ENCODE assay signal across 1 cellular context in genomic region chr5:12615141-12615820, GRCh38.
A peak's percentile ranks its signal among the peaks of the same experiment; 100 is the strongest.
TF ChIP-seq lines count a peak whose summit lies in the region.

No MANE protein-coding gene starts in this region.

TF ChIP-seq in K562, 482 proteins besides CTCF, POLR2A, EP300 and RAD21 (continued from another document and continues in another):
- TF ChIP-seq MBD1 (CRISPR knock-in tag; IDR thresholded peaks at IDR 0.05): no peak
- TF ChIP-seq STAT6 (CRISPR knock-in tag; IDR thresholded peaks at IDR 0.05): no peak
- peak in 1 of 2 experiments; percentile 77; a peak in 1 of 4 replicates for TF ChIP-seq RCOR1 (IDR thresholded peaks at IDR 0.05; ENCODE audit: borderline replicate concordance in 1 of 2, low read depth in 2 of 2, low read length in 2 of 2)
- TF ChIP-seq SMARCE1 (IDR thresholded peaks at IDR 0.05): peak; percentile 93
- TF ChIP-seq KDM5B (IDR thresholded peaks at IDR 0.05; ENCODE audit: insufficient replicate concordance, low read depth, low read length): no peak
- TF ChIP-seq ZNF224 (CRISPR knock-in tag; IDR thresholded peaks at IDR 0.05): no peak
- TF ChIP-seq, protein P1, sequence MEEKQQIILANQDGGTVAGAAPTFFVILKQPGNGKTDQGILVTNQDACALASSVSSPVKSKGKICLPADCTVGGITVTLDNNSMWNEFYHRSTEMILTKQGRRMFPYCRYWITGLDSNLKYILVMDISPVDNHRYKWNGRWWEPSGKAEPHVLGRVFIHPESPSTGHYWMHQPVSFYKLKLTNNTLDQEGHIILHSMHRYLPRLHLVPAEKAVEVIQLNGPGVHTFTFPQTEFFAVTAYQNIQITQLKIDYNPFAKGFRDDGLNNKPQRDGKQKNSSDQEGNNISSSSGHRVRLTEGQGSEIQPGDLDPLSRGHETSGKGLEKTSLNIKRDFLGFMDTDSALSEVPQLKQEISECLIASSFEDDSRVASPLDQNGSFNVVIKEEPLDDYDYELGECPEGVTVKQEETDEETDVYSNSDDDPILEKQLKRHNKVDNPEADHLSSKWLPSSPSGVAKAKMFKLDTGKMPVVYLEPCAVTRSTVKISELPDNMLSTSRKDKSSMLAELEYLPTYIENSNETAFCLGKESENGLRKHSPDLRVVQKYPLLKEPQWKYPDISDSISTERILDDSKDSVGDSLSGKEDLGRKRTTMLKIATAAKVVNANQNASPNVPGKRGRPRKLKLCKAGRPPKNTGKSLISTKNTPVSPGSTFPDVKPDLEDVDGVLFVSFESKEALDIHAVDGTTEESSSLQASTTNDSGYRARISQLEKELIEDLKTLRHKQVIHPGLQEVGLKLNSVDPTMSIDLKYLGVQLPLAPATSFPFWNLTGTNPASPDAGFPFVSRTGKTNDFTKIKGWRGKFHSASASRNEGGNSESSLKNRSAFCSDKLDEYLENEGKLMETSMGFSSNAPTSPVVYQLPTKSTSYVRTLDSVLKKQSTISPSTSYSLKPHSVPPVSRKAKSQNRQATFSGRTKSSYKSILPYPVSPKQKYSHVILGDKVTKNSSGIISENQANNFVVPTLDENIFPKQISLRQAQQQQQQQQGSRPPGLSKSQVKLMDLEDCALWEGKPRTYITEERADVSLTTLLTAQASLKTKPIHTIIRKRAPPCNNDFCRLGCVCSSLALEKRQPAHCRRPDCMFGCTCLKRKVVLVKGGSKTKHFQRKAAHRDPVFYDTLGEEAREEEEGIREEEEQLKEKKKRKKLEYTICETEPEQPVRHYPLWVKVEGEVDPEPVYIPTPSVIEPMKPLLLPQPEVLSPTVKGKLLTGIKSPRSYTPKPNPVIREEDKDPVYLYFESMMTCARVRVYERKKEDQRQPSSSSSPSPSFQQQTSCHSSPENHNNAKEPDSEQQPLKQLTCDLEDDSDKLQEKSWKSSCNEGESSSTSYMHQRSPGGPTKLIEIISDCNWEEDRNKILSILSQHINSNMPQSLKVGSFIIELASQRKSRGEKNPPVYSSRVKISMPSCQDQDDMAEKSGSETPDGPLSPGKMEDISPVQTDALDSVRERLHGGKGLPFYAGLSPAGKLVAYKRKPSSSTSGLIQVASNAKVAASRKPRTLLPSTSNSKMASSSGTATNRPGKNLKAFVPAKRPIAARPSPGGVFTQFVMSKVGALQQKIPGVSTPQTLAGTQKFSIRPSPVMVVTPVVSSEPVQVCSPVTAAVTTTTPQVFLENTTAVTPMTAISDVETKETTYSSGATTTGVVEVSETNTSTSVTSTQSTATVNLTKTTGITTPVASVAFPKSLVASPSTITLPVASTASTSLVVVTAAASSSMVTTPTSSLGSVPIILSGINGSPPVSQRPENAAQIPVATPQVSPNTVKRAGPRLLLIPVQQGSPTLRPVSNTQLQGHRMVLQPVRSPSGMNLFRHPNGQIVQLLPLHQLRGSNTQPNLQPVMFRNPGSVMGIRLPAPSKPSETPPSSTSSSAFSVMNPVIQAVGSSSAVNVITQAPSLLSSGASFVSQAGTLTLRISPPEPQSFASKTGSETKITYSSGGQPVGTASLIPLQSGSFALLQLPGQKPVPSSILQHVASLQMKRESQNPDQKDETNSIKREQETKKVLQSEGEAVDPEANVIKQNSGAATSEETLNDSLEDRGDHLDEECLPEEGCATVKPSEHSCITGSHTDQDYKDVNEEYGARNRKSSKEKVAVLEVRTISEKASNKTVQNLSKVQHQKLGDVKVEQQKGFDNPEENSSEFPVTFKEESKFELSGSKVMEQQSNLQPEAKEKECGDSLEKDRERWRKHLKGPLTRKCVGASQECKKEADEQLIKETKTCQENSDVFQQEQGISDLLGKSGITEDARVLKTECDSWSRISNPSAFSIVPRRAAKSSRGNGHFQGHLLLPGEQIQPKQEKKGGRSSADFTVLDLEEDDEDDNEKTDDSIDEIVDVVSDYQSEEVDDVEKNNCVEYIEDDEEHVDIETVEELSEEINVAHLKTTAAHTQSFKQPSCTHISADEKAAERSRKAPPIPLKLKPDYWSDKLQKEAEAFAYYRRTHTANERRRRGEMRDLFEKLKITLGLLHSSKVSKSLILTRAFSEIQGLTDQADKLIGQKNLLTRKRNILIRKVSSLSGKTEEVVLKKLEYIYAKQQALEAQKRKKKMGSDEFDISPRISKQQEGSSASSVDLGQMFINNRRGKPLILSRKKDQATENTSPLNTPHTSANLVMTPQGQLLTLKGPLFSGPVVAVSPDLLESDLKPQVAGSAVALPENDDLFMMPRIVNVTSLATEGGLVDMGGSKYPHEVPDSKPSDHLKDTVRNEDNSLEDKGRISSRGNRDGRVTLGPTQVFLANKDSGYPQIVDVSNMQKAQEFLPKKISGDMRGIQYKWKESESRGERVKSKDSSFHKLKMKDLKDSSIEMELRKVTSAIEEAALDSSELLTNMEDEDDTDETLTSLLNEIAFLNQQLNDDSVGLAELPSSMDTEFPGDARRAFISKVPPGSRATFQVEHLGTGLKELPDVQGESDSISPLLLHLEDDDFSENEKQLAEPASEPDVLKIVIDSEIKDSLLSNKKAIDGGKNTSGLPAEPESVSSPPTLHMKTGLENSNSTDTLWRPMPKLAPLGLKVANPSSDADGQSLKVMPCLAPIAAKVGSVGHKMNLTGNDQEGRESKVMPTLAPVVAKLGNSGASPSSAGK (IDR thresholded peaks at IDR 0.05): no peak
- peak; percentile 23; the same call in 1 of the 2 replicates for TF ChIP-seq CREB1 (IDR thresholded peaks at IDR 0.05)
- no peak for TF ChIP-seq CREB1 (CRISPR knock-in tag; IDR thresholded peaks at IDR 0.05)
- 0 out of 2 replicates have a peak, but pooled peaks have one; percentile 14 for TF ChIP-seq NFE2 (IDR thresholded peaks at IDR 0.05; ENCODE audit: low read depth)
- no peak for TF ChIP-seq PCBP1 (IDR thresholded peaks at IDR 0.05; ENCODE audit: low read depth, low read length, poor library complexity, severe bottlenecking)
- no peak for TF ChIP-seq KLF1 (tag; IDR thresholded peaks at IDR 0.05)
- no peak for TF ChIP-seq ZNF253 (CRISPR knock-in tag; conservative IDR thresholded peaks at IDR 0.05)
- TF ChIP-seq L3MBTL2 (IDR thresholded peaks at IDR 0.05): no peak
- TF ChIP-seq, protein P2, sequence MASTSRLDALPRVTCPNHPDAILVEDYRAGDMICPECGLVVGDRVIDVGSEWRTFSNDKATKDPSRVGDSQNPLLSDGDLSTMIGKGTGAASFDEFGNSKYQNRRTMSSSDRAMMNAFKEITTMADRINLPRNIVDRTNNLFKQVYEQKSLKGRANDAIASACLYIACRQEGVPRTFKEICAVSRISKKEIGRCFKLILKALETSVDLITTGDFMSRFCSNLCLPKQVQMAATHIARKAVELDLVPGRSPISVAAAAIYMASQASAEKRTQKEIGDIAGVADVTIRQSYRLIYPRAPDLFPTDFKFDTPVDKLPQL (IDR thresholded peaks at IDR 0.05; ENCODE audit: extremely low read depth, insufficient read length): no peak
- no peak for TF ChIP-seq GABPA (tag; conservative IDR thresholded peaks at IDR 0.05; ENCODE audit: low read depth)
- TF ChIP-seq, protein P3, sequence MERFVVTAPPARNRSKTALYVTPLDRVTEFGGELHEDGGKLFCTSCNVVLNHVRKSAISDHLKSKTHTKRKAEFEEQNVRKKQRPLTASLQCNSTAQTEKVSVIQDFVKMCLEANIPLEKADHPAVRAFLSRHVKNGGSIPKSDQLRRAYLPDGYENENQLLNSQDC (CRISPR knock-in tag; IDR thresholded peaks at IDR 0.05): no peak
- TF ChIP-seq TAF7 (tag; IDR thresholded peaks at IDR 0.05): no peak
- TF ChIP-seq, protein P4, sequence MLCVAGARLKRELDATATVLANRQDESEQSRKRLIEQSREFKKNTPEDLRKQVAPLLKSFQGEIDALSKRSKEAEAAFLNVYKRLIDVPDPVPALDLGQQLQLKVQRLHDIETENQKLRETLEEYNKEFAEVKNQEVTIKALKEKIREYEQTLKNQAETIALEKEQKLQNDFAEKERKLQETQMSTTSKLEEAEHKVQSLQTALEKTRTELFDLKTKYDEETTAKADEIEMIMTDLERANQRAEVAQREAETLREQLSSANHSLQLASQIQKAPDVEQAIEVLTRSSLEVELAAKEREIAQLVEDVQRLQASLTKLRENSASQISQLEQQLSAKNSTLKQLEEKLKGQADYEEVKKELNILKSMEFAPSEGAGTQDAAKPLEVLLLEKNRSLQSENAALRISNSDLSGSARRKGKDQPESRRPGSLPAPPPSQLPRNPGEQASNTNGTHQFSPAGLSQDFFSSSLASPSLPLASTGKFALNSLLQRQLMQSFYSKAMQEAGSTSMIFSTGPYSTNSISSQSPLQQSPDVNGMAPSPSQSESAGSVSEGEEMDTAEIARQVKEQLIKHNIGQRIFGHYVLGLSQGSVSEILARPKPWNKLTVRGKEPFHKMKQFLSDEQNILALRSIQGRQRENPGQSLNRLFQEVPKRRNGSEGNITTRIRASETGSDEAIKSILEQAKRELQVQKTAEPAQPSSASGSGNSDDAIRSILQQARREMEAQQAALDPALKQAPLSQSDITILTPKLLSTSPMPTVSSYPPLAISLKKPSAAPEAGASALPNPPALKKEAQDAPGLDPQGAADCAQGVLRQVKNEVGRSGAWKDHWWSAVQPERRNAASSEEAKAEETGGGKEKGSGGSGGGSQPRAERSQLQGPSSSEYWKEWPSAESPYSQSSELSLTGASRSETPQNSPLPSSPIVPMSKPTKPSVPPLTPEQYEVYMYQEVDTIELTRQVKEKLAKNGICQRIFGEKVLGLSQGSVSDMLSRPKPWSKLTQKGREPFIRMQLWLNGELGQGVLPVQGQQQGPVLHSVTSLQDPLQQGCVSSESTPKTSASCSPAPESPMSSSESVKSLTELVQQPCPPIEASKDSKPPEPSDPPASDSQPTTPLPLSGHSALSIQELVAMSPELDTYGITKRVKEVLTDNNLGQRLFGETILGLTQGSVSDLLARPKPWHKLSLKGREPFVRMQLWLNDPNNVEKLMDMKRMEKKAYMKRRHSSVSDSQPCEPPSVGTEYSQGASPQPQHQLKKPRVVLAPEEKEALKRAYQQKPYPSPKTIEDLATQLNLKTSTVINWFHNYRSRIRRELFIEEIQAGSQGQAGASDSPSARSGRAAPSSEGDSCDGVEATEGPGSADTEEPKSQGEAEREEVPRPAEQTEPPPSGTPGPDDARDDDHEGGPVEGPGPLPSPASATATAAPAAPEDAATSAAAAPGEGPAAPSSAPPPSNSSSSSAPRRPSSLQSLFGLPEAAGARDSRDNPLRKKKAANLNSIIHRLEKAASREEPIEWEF (CRISPR knock-in tag; IDR thresholded peaks at IDR 0.05): no peak
- no peak for TF ChIP-seq BRF1 (IDR thresholded peaks at IDR 0.05; ENCODE audit: borderline replicate concordance, extremely low read depth, insufficient read length)
- no peak for TF ChIP-seq HSF4 (CRISPR knock-in tag; IDR thresholded peaks at IDR 0.05; ENCODE audit: borderline replicate concordance)
- no peak for TF ChIP-seq ZNF124 (CRISPR knock-in tag; IDR thresholded peaks at IDR 0.05)
- TF ChIP-seq RNF2 (IDR thresholded peaks at IDR 0.05): 0 out of 2 replicates have a peak, but pooled peaks have one; percentile 34
- no peak for TF ChIP-seq ZNF134 (CRISPR knock-in tag; conservative IDR thresholded peaks at IDR 0.05)
- TF ChIP-seq, protein P5, sequence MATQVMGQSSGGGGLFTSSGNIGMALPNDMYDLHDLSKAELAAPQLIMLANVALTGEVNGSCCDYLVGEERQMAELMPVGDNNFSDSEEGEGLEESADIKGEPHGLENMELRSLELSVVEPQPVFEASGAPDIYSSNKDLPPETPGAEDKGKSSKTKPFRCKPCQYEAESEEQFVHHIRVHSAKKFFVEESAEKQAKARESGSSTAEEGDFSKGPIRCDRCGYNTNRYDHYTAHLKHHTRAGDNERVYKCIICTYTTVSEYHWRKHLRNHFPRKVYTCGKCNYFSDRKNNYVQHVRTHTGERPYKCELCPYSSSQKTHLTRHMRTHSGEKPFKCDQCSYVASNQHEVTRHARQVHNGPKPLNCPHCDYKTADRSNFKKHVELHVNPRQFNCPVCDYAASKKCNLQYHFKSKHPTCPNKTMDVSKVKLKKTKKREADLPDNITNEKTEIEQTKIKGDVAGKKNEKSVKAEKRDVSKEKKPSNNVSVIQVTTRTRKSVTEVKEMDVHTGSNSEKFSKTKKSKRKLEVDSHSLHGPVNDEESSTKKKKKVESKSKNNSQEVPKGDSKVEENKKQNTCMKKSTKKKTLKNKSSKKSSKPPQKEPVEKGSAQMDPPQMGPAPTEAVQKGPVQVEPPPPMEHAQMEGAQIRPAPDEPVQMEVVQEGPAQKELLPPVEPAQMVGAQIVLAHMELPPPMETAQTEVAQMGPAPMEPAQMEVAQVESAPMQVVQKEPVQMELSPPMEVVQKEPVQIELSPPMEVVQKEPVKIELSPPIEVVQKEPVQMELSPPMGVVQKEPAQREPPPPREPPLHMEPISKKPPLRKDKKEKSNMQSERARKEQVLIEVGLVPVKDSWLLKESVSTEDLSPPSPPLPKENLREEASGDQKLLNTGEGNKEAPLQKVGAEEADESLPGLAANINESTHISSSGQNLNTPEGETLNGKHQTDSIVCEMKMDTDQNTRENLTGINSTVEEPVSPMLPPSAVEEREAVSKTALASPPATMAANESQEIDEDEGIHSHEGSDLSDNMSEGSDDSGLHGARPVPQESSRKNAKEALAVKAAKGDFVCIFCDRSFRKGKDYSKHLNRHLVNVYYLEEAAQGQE (CRISPR knock-in tag; IDR thresholded peaks at IDR 0.05; ENCODE audit: low read depth): no peak
- no peak for TF ChIP-seq ETV6 (IDR thresholded peaks at IDR 0.05; ENCODE audit: borderline replicate concordance in 1 of 2, low read depth in 2 of 2, low read length in 1 of 2)
- no peak for TF ChIP-seq ETV6 (CRISPR knock-in tag; IDR thresholded peaks at IDR 0.05; ENCODE audit: borderline replicate concordance)
- no peak for TF ChIP-seq CTBP1 (IDR thresholded peaks at IDR 0.05; ENCODE audit: borderline replicate concordance)
